8 cellular contexts compared by ENCODE assay signal in genomic region chr3:49018707-49019006, GRCh38. TPM values are rescaled to one million over a fixed set of nuclear protein-coding genes. Genes with fewer than 3 reads are reported as not detected.
DNase-seq lines count a peak whose midpoint lies in the region; ATAC-seq and TF ChIP-seq lines count a peak whose summit lies in the region.

No MANE protein-coding gene starts in this region.

- no peaks in the 10 kb centered on the region for H3K9me3 Mint-ChIP-seq in activated CD8-positive, alpha-beta memory T cell treated with anti-CD3 and anti-CD28 coated beads, Interleukin-2, amount 10 ng/mL, durations not matched to agents 7 days and 5 days (ENCODE audit: low read depth)
- H3K9me3 Mint-ChIP-seq in activated naive CD8-positive, alpha-beta T cell treated with anti-CD3 and anti-CD28 coated beads for 36 hours = no peaks in the 10 kb centered on the region

- ATAC-seq in activated CD8-positive, alpha-beta memory T cell treated with anti-CD3 and anti-CD28 coated beads, Interleukin-2, amount 10 ng/mL, durations not matched to agents 7 days and 5 days = no peak
- ATAC-seq in left lung = no peak

- no peak for TF ChIP-seq CTCF in left lung (IDR thresholded peaks at IDR 0.05)
- no peak for TF ChIP-seq CTCF in tibial artery (IDR thresholded peaks at IDR 0.05)

- no peaks in the 10 kb centered on the region for H3K27me3 Mint-ChIP-seq in activated CD8-positive, alpha-beta memory T cell treated with anti-CD3 and anti-CD28 coated beads, Interleukin-2, amount 10 ng/mL, durations not matched to agents 7 days and 5 days
- H3K27me3 Mint-ChIP-seq in activated naive CD8-positive, alpha-beta T cell treated with anti-CD3 and anti-CD28 coated beads for 36 hours = peaks cover 3% of the 10 kb centered on the region

- no peaks in the 10 kb centered on the region for H3K9me3 ChIP-seq in left lung
- H3K9me3 ChIP-seq in tibial artery = no peaks in the 10 kb centered on the region

- H3K4me3 ChIP-seq in left lung (peak overlapping the region; percentile 88 to 97), tibial artery (peak overlapping the region; percentile 81 to 92)

- H3K4me3 Mint-ChIP-seq in activated CD8-positive, alpha-beta memory T cell treated with anti-CD3 and anti-CD28 coated beads, Interleukin-2, amount 10 ng/mL, durations not matched to agents 7 days and 5 days = peak overlapping the region; percentile 90
- peak overlapping the region; percentile 94 for H3K4me3 Mint-ChIP-seq in activated naive CD8-positive, alpha-beta T cell treated with anti-CD3 and anti-CD28 coated beads for 36 hours

- H3K36me3 Mint-ChIP-seq in activated CD8-positive, alpha-beta memory T cell treated with anti-CD3 and anti-CD28 coated beads, Interleukin-2, amount 10 ng/mL, durations not matched to agents 7 days and 5 days = peaks cover 22% of the 10 kb centered on the region
- H3K36me3 Mint-ChIP-seq in activated naive CD8-positive, alpha-beta T cell treated with anti-CD3 and anti-CD28 coated beads for 36 hours = peaks cover 23% of the 10 kb centered on the region

- H3K27me3 ChIP-seq in left lung (no peaks in the 10 kb centered on the region), tibial artery (no peaks in the 10 kb centered on the region)

- H3K4me1 ChIP-seq in left lung (peaks cover 32 to 50% of the 10 kb centered on the region in 2 donors), tibial artery (peaks cover 0 to 46% (median 43%) of the 10 kb centered on the region in 4 donors)

- H3K27ac Mint-ChIP-seq in activated CD8-positive, alpha-beta memory T cell treated with anti-CD3 and anti-CD28 coated beads, Interleukin-2, amount 10 ng/mL, durations not matched to agents 7 days and 5 days = peak overlapping the region; percentile 89
- peak overlapping the region; percentile 78 for H3K27ac Mint-ChIP-seq in activated naive CD8-positive, alpha-beta T cell treated with anti-CD3 and anti-CD28 coated beads for 36 hours

- H3K4me1 Mint-ChIP-seq in activated CD8-positive, alpha-beta memory T cell treated with anti-CD3 and anti-CD28 coated beads, Interleukin-2, amount 10 ng/mL, durations not matched to agents 7 days and 5 days = peaks cover 40% of the 10 kb centered on the region
- peaks cover 25% of the 10 kb centered on the region for H3K4me1 Mint-ChIP-seq in activated naive CD8-positive, alpha-beta T cell treated with anti-CD3 and anti-CD28 coated beads for 36 hours

- peaks cover 0 to 40% of the 10 kb centered on the region in 2 donors for H3K36me3 ChIP-seq in left lung
- peaks cover 24 to 46% (median 33%) of the 10 kb centered on the region in 3 donors for H3K36me3 ChIP-seq in tibial artery

- H3K27ac ChIP-seq in left lung (peak overlapping the region; percentile 59 to 89), tibial artery (peak overlapping the region; percentile 87)

- CTCF ChIA-PET in activated CD8-positive, alpha-beta memory T cell treated with anti-CD3 and anti-CD28 coated beads, Interleukin-2, amount 10 ng/mL, durations not matched to agents 7 days and 5 days (lab: Charles Lee) = interaction anchor here (2.6 to 9.4 kb wide), 3 partner anchors 11 to 120 kb away, joined by 7 to 101 read pairs (median 88); partner anchors contain the start of genes P4HTM, SLC25A20 and WDR6

- intact Hi-C loops in left lung (cut with DNase I) = no loop called here
- intact Hi-C loops in tibial artery (cut with DNase I; ENCODE audit: low total_unique reads) = no loop called here

- DNase-seq in activated CD8-positive, alpha-beta memory T cell treated with anti-CD3 and anti-CD28 coated beads, Interleukin-2, amount 10 ng/mL, durations not matched to agents 7 days and 5 days = no peak
- no peak for DNase-seq in activated CD8-positive, alpha-beta memory T cell treated with anti-CD3 and anti-CD28 coated beads for 24 hours
- DNase-seq in activated naive CD8-positive, alpha-beta T cell treated with anti-CD3 and anti-CD28 coated beads for 36 hours = no peak
- DNase-seq in left lung = no peak
- DNase-seq in tibial artery = no peak
- DNase-seq in NCI-H2171 (lab: John Stamatoyannopoulos, UW) = no peak
- no peak for DNase-seq in mesenteric fat pad (ENCODE audit: low spot score)
- DNase-seq in EL = no peak

RNA-seq across cellular contexts. Expression of gene DALRD3, which starts 0.3 kb away (rescaled TPM):
- total RNA-seq in activated CD8-positive, alpha-beta memory T cell treated with anti-CD3 and anti-CD28 coated beads, Interleukin-2, amount 10 ng/mL, durations not matched to agents 7 days and 5 days = 10 to 100 TPM; 25.8 to 29.9 TPM
- 10 to 100 TPM; 22.3 to 24.7 TPM for total RNA-seq in activated naive CD8-positive, alpha-beta T cell treated with anti-CD3 and anti-CD28 coated beads for 36 hours
- 10 to 100 TPM; 23.6 to 24.5 TPM for total RNA-seq in left lung
- 16.0 TPM for total RNA-seq in mesenteric fat pad

RNA-seq across cellular contexts. Expression of gene NDUFAF3, which starts 3.3 kb away (rescaled TPM):
- 100 to 1,000 TPM in 1 of 2 experiments, 10 to 100 TPM in 1; 94.3 to 101 TPM for total RNA-seq in activated CD8-positive, alpha-beta memory T cell treated with anti-CD3 and anti-CD28 coated beads, Interleukin-2, amount 10 ng/mL, durations not matched to agents 7 days and 5 days
- total RNA-seq in activated naive CD8-positive, alpha-beta T cell treated with anti-CD3 and anti-CD28 coated beads for 36 hours = 10 to 100 TPM; 82.0 to 82.5 TPM
- total RNA-seq in left lung (10 to 100 TPM; 83.8 to 92.2 TPM), mesenteric fat pad (102 TPM)

RNA-seq across cellular contexts. Expression of gene IMPDH2, which starts 10.5 kb away (rescaled TPM):
- 100 to 1,000 TPM; 186 to 229 TPM for total RNA-seq in activated CD8-positive, alpha-beta memory T cell treated with anti-CD3 and anti-CD28 coated beads, Interleukin-2, amount 10 ng/mL, durations not matched to agents 7 days and 5 days
- total RNA-seq in activated naive CD8-positive, alpha-beta T cell treated with anti-CD3 and anti-CD28 coated beads for 36 hours = 100 to 1,000 TPM; 532 to 549 TPM
- total RNA-seq in left lung (100 to 1,000 TPM; 136 to 187 TPM), mesenteric fat pad (123 TPM)

RNA-seq across cellular contexts. Expression of gene WDR6, which starts 11.5 kb away (rescaled TPM):
- 100 to 1,000 TPM; 130 to 154 TPM for total RNA-seq in activated CD8-positive, alpha-beta memory T cell treated with anti-CD3 and anti-CD28 coated beads, Interleukin-2, amount 10 ng/mL, durations not matched to agents 7 days and 5 days
- 100 to 1,000 TPM; 135 to 140 TPM for total RNA-seq in activated naive CD8-positive, alpha-beta T cell treated with anti-CD3 and anti-CD28 coated beads for 36 hours
- total RNA-seq in left lung = 100 to 1,000 TPM; 156 to 190 TPM
- 104 TPM for total RNA-seq in mesenteric fat pad

RNA-seq across cellular contexts. Expression of gene P4HTM, which starts 28.6 kb away (rescaled TPM):
- total RNA-seq in activated CD8-positive, alpha-beta memory T cell treated with anti-CD3 and anti-CD28 coated beads, Interleukin-2, amount 10 ng/mL, durations not matched to agents 7 days and 5 days = 10 to 100 TPM; 44.5 to 50.6 TPM
- total RNA-seq in activated naive CD8-positive, alpha-beta T cell treated with anti-CD3 and anti-CD28 coated beads for 36 hours = 10 to 100 TPM; 20.7 TPM
- 10 to 100 TPM; 40.2 to 41.8 TPM for total RNA-seq in left lung
- 16.2 TPM for total RNA-seq in mesenteric fat pad
